Comparison of ENCODE assay signal across 2 cellular contexts in genomic region chr1:43570307-43570706, GRCh38.
TF ChIP-seq lines count a peak whose summit lies in the region.

No MANE protein-coding gene starts in this region.

TF ChIP-seq in SK-N-SH, 30 proteins besides CTCF, POLR2A, EP300 and RAD21 (continued from another document):
- TF ChIP-seq TAF1 (IDR thresholded peaks at IDR 0.05; ENCODE audit: borderline replicate concordance, low read depth, low read length) (no peak), USF2 (IDR thresholded peaks at IDR 0.05; ENCODE audit: borderline replicate concordance, low read depth, low read length) (no peak), JUND (IDR thresholded peaks at IDR 0.05) (no peak), FOXJ3 (CRISPR knock-in tag; IDR thresholded peaks at IDR 0.05) (no peak), GABPA (IDR thresholded peaks at IDR 0.05; ENCODE audit: low read depth) (no peak), EZH2phosphoT487 (IDR thresholded peaks at IDR 0.05; ENCODE audit: borderline replicate concordance, low read depth) (no peak), SIN3A (IDR thresholded peaks at IDR 0.05; ENCODE audit: borderline replicate concordance, low read depth, low read length) (no peak), MEF2A (IDR thresholded peaks at IDR 0.05; ENCODE audit: borderline replicate concordance, low read depth) (no peak)

TF ChIP-seq in SK-N-SH treated with all-trans-retinoic acid at 6 μM for 48 hours, 23 proteins besides CTCF, POLR2A, EP300 and RAD21 (continued from another document):
- TF ChIP-seq BACH2 (CRISPR knock-in tag; IDR thresholded peaks at IDR 0.05; ENCODE audit: borderline replicate concordance) (no peak), CSDC2 (CRISPR knock-in tag; IDR thresholded peaks at IDR 0.05) (no peak), ZC3H10 (CRISPR knock-in tag; IDR thresholded peaks at IDR 0.05) (no peak), ZNF565 (CRISPR knock-in tag; conservative IDR thresholded peaks at IDR 0.05; ENCODE audit: low read depth) (no peak), OSR1 (CRISPR knock-in tag; IDR thresholded peaks at IDR 0.05) (no peak), TSHZ2 (CRISPR knock-in tag; IDR thresholded peaks at IDR 0.05) (no peak), PPARA (CRISPR knock-in tag; IDR thresholded peaks at IDR 0.05; ENCODE audit: borderline replicate concordance) (no peak), CREB5 (CRISPR knock-in tag; IDR thresholded peaks at IDR 0.05; ENCODE audit: low read depth) (no peak), PATZ1 (CRISPR knock-in tag; IDR thresholded peaks at IDR 0.05; ENCODE audit: borderline replicate concordance) (no peak), ARNTL (CRISPR knock-in tag; IDR thresholded peaks at IDR 0.05; ENCODE audit: borderline replicate concordance, low read depth) (no peak), ZFP3 (CRISPR knock-in tag; IDR thresholded peaks at IDR 0.05) (no peak)
